ENCODE assay signal across 2 cellular contexts in genomic region chr16:30356401-30357084, GRCh38.
TF ChIP-seq lines count a peak whose summit lies in the region.

No MANE protein-coding gene starts in this region.

TF ChIP-seq in SK-N-SH, 30 proteins besides CTCF, POLR2A, EP300 and RAD21 (continued from another document):
- no peak for TF ChIP-seq REST (IDR thresholded peaks at IDR 0.05; ENCODE audit: low read depth, low read length)

TF ChIP-seq in SK-N-SH treated with all-trans-retinoic acid at 6 μM for 48 hours, 23 proteins besides CTCF, POLR2A, EP300 and RAD21 (continued from another document):
- TF ChIP-seq CSRNP3 (CRISPR knock-in tag; IDR thresholded peaks at IDR 0.05) (no peak), ISL1 (CRISPR knock-in tag; IDR thresholded peaks at IDR 0.05) (no peak), PATZ1 (CRISPR knock-in tag; IDR thresholded peaks at IDR 0.05; ENCODE audit: borderline replicate concordance) (no peak), RARB (CRISPR knock-in tag; IDR thresholded peaks at IDR 0.05) (no peak), BACH2 (CRISPR knock-in tag; IDR thresholded peaks at IDR 0.05; ENCODE audit: borderline replicate concordance) (no peak), ZFP3 (CRISPR knock-in tag; IDR thresholded peaks at IDR 0.05) (no peak), ZNF565 (CRISPR knock-in tag; conservative IDR thresholded peaks at IDR 0.05; ENCODE audit: low read depth) (no peak), TOX (CRISPR knock-in tag; IDR thresholded peaks at IDR 0.05; ENCODE audit: borderline replicate concordance) (no peak), ARNTL (CRISPR knock-in tag; IDR thresholded peaks at IDR 0.05; ENCODE audit: borderline replicate concordance, low read depth) (no peak), SNAI2 (CRISPR knock-in tag; IDR thresholded peaks at IDR 0.05) (no peak), ZFP30 (CRISPR knock-in tag; IDR thresholded peaks at IDR 0.05) (no peak), ZNF70 (CRISPR knock-in tag; IDR thresholded peaks at IDR 0.05) (no peak), ZNF8 (CRISPR knock-in tag; IDR thresholded peaks at IDR 0.05) (no peak), GLIS3 (CRISPR knock-in tag; IDR thresholded peaks at IDR 0.05) (no peak)
